In the genomic region with DNA sequence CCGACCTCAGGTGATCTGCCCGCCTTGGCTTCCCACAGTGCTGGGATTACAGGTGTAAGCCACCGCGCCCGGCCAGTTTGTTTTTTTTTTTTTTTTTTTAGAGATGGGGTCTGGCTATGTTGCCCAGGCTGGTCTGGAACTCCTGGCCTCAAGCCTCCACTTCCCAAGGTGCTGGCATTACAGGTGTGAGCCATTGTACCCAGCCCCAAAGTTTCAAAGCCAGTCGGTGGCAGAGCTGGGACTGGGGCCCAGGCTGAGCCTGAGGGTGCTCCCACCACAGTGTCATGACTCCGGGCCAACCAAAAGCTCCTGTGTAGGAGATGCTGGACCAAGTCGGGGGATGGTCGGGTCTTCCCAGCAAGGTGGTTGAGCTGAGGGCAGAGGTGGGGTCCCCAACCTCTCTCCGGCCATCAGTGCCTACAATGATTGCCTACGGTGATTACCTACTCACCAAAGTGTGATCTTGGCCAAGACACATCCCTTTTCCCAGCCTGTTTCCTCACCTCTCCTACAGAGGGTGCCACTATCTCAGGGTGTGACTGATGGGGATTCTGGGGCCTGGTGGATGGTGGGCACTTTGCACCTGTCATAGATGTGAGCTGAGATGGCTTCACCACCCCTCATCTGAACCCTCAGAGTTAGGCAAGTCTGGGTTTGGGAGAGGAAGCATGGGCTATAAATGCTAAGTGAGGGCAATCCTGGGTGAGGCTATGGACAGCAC, we compare ENCODE assay signal across 1 cellular context.
TF ChIP-seq lines count a peak whose summit lies in the region.

No MANE protein-coding gene starts in this region.

TF ChIP-seq in HEK293, 187 proteins besides CTCF, POLR2A, EP300 and RAD21 (continued from another document):
- TF ChIP-seq, protein P1, sequence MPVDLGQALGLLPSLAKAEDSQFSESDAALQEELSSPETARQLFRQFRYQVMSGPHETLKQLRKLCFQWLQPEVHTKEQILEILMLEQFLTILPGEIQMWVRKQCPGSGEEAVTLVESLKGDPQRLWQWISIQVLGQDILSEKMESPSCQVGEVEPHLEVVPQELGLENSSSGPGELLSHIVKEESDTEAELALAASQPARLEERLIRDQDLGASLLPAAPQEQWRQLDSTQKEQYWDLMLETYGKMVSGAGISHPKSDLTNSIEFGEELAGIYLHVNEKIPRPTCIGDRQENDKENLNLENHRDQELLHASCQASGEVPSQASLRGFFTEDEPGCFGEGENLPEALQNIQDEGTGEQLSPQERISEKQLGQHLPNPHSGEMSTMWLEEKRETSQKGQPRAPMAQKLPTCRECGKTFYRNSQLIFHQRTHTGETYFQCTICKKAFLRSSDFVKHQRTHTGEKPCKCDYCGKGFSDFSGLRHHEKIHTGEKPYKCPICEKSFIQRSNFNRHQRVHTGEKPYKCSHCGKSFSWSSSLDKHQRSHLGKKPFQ (tag by site-specific recombination; IDR thresholded peaks at IDR 0.05), result no peak
- no peak for TF ChIP-seq ZNF830 (tag by site-specific recombination; IDR thresholded peaks at IDR 0.05; ENCODE audit: low read depth)
